10 cellular contexts compared by ENCODE assay signal in genomic region chr4:102823897-102824296, GRCh38. TPM values are rescaled to one million over a fixed set of nuclear protein-coding genes. Genes with fewer than 3 reads are reported as not detected.
DNase-seq lines count a peak whose midpoint lies in the region; ATAC-seq and TF ChIP-seq lines count a peak whose summit lies in the region.
"Had no signal": no experiment of that assay in that cellular context is flagged by ENCODE, and none has a peak within 500 bp of the region (broad histone marks: within the 10 kb centered on the region; RNA-seq: fewer than 3 reads in every experiment).

No MANE protein-coding gene starts in this region.

- H2AFZ ChIP-seq in PC-3 (ENCODE audit: low read length), result no peak overlapping the region

- H3K4me1 ChIP-seq in PC-3 (ENCODE audit: insufficient read depth, low read length), result peaks cover 24% of the 10 kb centered on the region
- H3K4me1 ChIP-seq in gastrocnemius medialis, result peaks cover 55 to 64% of the 10 kb centered on the region in 2 donors

- no peaks in the 10 kb centered on the region for H3K9me3 ChIP-seq in PC-3 (ENCODE audit: low read length)
- H3K9me3 ChIP-seq in gastrocnemius medialis, result no peaks in the 10 kb centered on the region

- intact Hi-C loops in PC-3 (cut with micrococcal nuclease) (loop anchor here (2.0 to 10.0 kb wide), 3 partner anchors 63 to 389 kb away; partner anchors contain the start of genes BDH2 and MANBA), gastrocnemius medialis (cut with DNase I; ENCODE audit: low total_unique reads) (loop anchor here (10.0 kb wide), 1 partner anchor 1479 kb away; the partner anchor contains the start of gene PPP3CA)

- no peak overlapping the region for H3K27ac ChIP-seq in PC-3 (ENCODE audit: low read length)
- peak overlapping the region; percentile 94 to 100 (median 100) for H3K27ac ChIP-seq in gastrocnemius medialis

- no peaks in the 10 kb centered on the region for H3K9me2 ChIP-seq in PC-3 (replicated peaks; ENCODE audit: low read length)

- peak overlapping the region; percentile 96 for H3K4me2 ChIP-seq in PC-3 (ENCODE audit: low read length)

- peak overlapping the region; percentile 100; the same call in 1 of the 2 replicates for H3K9ac ChIP-seq in PC-3 (ENCODE audit: low read length)

- ATAC-seq in PC-3, result no peak
- no peak for ATAC-seq in gastrocnemius medialis

- TF ChIP-seq POLR2A in gastrocnemius medialis (IDR thresholded peaks at IDR 0.05), result no peak

- H3K4me3 ChIP-seq in GM08714 (ENCODE audit: low read length) (peak overlapping the region; percentile 100; the same call in 1 of the 2 replicates), PC-3 (ENCODE audit: low read length) (peak overlapping the region; percentile 93), gastrocnemius medialis (peak overlapping the region; percentile 68 to 100 (median 94))

- CTCF ChIA-PET in PC-3 (lab: Charles Lee), result interaction anchor here (0.6 kb wide), 2 partner anchors 8 to 203 kb away, joined by 3 read pairs; no protein-coding TSS in a partner anchor

- H3K79me2 ChIP-seq in PC-3 (ENCODE audit: low read length), result peaks cover 89% of the 10 kb centered on the region

- H3K27me3 ChIP-seq in PC-3 (ENCODE audit: low read length), result no peaks in the 10 kb centered on the region
- H3K27me3 ChIP-seq in gastrocnemius medialis, result no peaks in the 10 kb centered on the region

- H3F3A ChIP-seq in PC-3 (ENCODE audit: low read length, unreplicated experiment), result no peaks in the 10 kb centered on the region

- peaks cover 73% of the 10 kb centered on the region for H4K20me1 ChIP-seq in PC-3 (ENCODE audit: low read length)

- H3K36me3 ChIP-seq in PC-3 (ENCODE audit: low read depth, low read length) (peaks cover 36% of the 10 kb centered on the region), gastrocnemius medialis (peaks cover 0 to 4% of the 10 kb centered on the region in 2 donors)

- no TSS peak for BruUV-seq in PC-3 (replicated peaks; lab: Mats Ljungman, UMichigan)

- in situ Hi-C loops in gastrocnemius medialis (cut with MboI; ENCODE audit: low sequenced_read_pairs in 4 of 4) (no loop called here), KBM-7 (cut with MboI; ENCODE audit: low pct_unique_long_range_greater_than_20kb, low sequenced_read_pairs) (no loop called here)

- DNase-seq in PC-3 (no peak), fibroblast of peridontal ligament (ENCODE audit: extremely low read depth) (peak; percentile 57), gastrocnemius medialis (no peak), HK-2 (ENCODE audit: unreplicated experiment) (no peak), DMS79 treated with DMSO at 0.1 percent for 48 hours (lab: John Stamatoyannopoulos, UW) (no peak), CD1c-positive myeloid dendritic cell (ENCODE audit: extremely low spot score) (no peak), KBM-7 (no peak)
- DNase-seq: activated CD4-positive, CD25-positive, alpha-beta regulatory T cell treated with anti-CD3 and anti-CD28 coated beads, Interleukin-2, amount 50 U/mL, for 72 hours; NCI-H2081 treated with DMSO at 0.1 percent for 48 hours had no signal

- TF ChIP-seq CTCF in PC-3 (conservative IDR thresholded peaks at IDR 0.05; ENCODE audit: low read depth, low read length) (no peak), gastrocnemius medialis (IDR thresholded peaks at IDR 0.05 in 4 of 5, conservative IDR thresholded peaks at IDR 0.05 in 1 of 5) (no peak)

- POLR2A ChIA-PET in PC-3 (lab: Charles Lee; ENCODE audit: unreplicated experiment), result no interaction called here

RNA-seq across cellular contexts. Expression of gene UBE2D3, which starts 3.5 kb away (rescaled TPM):
- total RNA-seq in PC-3 (2014; rRNA removed) (342 and 435 TPM in 2 replicates), gastrocnemius medialis (100 to 1,000 TPM; 350 to 562 (median 392) TPM)

RNA-seq across cellular contexts. Expression of gene CISD2, which starts 44.9 kb away (rescaled TPM):
- 30.9 and 36.9 TPM in 2 replicates for total RNA-seq in PC-3 (2014; rRNA removed)
- 1 to 10 TPM; 3.8 to 8.9 (median 5.3) TPM for total RNA-seq in gastrocnemius medialis
